1 cellular context compared by ENCODE assay signal in the genomic region with DNA sequence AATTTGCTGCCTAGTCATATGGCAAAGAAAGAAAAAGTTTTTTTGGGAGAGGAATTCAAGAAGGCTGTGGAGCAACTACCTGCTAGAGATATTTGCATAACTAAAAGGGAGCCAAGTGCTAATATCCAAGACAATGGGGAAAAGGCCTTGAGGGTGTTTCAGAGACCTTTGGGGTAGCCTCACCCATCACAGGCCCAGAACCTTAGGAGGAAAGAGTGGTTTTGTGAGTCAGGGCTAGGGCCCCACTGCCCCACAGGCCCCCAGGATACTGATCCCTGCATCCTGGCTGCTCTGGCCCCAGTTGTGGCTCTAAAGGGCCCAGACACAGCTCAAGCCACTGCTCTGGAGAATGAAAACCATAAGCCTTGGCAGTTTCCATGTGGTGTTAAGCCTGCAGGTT.
TF ChIP-seq lines count a peak whose summit lies in the region.

No MANE protein-coding gene starts in this region.

TF ChIP-seq in GM23338, 12 proteins besides CTCF, POLR2A, EP300 and RAD21 (continued from another document):
- TF ChIP-seq, protein P1, sequence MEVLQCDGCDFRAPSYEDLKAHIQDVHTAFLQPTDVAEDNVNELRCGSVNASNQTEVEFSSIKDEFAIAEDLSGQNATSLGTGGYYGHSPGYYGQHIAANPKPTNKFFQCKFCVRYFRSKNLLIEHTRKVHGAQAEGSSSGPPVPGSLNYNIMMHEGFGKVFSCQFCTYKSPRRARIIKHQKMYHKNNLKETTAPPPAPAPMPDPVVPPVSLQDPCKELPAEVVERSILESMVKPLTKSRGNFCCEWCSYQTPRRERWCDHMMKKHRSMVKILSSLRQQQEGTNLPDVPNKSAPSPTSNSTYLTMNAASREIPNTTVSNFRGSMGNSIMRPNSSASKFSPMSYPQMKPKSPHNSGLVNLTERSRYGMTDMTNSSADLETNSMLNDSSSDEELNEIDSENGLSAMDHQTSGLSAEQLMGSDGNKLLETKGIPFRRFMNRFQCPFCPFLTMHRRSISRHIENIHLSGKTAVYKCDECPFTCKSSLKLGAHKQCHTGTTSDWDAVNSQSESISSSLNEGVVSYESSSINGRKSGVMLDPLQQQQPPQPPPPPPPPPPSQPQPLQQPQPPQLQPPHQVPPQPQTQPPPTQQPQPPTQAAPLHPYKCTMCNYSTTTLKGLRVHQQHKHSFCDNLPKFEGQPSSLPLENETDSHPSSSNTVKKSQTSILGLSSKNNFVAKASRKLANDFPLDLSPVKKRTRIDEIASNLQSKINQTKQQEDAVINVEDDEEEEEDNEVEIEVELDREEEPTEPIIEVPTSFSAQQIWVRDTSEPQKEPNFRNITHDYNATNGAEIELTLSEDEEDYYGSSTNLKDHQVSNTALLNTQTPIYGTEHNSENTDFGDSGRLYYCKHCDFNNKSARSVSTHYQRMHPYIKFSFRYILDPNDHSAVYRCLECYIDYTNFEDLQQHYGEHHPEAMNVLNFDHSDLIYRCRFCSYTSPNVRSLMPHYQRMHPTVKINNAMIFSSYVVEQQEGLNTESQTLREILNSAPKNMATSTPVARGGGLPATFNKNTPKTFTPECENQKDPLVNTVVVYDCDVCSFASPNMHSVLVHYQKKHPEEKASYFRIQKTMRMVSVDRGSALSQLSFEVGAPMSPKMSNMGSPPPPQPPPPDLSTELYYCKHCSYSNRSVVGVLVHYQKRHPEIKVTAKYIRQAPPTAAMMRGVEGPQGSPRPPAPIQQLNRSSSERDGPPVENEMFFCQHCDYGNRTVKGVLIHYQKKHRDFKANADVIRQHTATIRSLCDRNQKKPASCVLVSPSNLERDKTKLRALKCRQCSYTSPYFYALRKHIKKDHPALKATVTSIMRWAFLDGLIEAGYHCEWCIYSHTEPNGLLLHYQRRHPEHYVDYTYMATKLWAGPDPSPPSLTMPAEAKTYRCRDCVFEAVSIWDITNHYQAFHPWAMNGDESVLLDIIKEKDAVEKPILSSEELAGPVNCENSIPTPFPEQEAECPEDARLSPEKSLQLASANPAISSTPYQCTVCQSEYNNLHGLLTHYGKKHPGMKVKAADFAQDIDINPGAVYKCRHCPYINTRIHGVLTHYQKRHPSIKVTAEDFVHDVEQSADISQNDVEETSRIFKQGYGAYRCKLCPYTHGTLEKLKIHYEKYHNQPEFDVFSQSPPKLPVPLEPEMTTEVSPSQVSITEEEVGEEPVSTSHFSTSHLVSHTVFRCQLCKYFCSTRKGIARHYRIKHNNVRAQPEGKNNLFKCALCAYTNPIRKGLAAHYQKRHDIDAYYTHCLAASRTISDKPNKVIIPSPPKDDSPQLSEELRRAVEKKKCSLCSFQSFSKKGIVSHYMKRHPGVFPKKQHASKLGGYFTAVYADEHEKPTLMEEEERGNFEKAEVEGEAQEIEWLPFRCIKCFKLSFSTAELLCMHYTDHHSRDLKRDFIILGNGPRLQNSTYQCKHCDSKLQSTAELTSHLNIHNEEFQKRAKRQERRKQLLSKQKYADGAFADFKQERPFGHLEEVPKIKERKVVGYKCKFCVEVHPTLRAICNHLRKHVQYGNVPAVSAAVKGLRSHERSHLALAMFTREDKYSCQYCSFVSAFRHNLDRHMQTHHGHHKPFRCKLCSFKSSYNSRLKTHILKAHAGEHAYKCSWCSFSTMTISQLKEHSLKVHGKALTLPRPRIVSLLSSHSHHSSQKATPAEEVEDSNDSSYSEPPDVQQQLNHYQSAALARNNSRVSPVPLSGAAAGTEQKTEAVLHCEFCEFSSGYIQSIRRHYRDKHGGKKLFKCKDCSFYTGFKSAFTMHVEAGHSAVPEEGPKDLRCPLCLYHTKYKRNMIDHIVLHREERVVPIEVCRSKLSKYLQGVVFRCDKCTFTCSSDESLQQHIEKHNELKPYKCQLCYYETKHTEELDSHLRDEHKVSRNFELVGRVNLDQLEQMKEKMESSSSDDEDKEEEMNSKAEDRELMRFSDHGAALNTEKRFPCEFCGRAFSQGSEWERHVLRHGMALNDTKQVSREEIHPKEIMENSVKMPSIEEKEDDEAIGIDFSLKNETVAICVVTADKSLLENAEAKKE (CRISPR knock-in tag; IDR thresholded peaks at IDR 0.05), result peak; percentile 99
- TF ChIP-seq JUNB (IDR thresholded peaks at IDR 0.05; ENCODE audit: unreplicated experiment) (no peak), ZNF331 (CRISPR knock-in tag; IDR thresholded peaks at IDR 0.05; ENCODE audit: low read depth) (no peak), POLR2AphosphoS5 (IDR thresholded peaks at IDR 0.05; ENCODE audit: low read depth) (no peak), EZH2 (IDR thresholded peaks at IDR 0.05; ENCODE audit: low read depth, unreplicated experiment) (no peak), CREB1 (CRISPR knock-in tag; IDR thresholded peaks at IDR 0.05; ENCODE audit: low read depth) (no peak), NANOG (IDR thresholded peaks at IDR 0.05; ENCODE audit: borderline replicate concordance) (0 out of 2 replicates have a peak, but pooled peaks have one; percentile 40), STAT1 (IDR thresholded peaks at IDR 0.05; ENCODE audit: unreplicated experiment) (no peak), ZNF114 (CRISPR knock-in tag; IDR thresholded peaks at IDR 0.05) (peak; percentile 73; the same call in 1 of the 2 replicates), EZH2phosphoT487 (IDR thresholded peaks at IDR 0.05; ENCODE audit: unreplicated experiment) (no peak)
- TF ChIP-seq, protein P2, sequence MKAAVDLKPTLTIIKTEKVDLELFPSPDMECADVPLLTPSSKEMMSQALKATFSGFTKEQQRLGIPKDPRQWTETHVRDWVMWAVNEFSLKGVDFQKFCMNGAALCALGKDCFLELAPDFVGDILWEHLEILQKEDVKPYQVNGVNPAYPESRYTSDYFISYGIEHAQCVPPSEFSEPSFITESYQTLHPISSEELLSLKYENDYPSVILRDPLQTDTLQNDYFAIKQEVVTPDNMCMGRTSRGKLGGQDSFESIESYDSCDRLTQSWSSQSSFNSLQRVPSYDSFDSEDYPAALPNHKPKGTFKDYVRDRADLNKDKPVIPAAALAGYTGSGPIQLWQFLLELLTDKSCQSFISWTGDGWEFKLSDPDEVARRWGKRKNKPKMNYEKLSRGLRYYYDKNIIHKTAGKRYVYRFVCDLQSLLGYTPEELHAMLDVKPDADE (IDR thresholded peaks at IDR 0.05), result no peak
TF ChIP-seq in GM23338: peak in this region for 3.
